In the genomic region with DNA sequence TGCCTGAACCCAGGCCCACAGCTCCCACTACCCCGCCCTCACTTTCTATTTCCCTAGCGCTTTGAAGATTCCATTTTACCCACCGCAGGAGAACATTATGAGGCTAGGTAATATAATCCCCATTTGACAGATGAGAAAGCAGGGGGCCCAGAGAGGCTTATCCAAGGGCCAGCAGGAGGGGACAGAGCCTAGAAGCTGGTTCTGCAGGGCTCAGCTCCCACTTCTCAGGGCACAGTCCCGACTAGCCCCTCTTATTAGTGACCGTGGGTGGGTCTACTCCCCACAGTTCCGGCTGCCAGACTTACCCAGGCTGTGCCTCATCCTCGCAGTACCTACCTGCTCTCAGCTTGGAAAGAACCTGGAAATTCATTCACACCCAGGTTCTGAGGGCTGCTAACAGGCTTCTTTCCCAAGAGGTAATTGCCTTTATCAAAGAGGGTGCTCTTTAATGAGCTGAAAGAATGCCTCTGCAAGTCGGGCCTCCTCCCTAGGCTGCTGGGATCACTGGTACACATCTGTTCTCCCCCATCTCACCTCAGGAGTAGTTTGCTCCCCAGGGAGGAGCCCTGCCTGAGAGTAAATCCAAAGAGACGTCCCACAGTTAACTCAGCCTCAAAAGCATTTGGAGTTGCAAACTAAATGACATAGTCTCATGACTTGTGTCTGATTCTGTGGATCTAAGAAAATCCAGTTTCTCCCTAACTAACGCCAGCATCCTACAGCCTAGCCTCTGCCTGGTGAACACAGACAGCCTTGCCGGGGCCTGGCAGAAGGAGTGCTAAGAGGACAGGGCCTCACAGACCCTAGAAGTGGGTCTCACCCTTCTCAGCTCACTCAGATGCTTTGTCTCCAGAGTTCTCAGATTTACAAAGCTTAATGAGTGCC, we compare ENCODE assay signal across 8 cellular contexts.
A peak's percentile ranks its signal among the peaks of the same experiment; 100 is the strongest.
DNase-seq lines count a peak whose midpoint lies in the region; ATAC-seq and TF ChIP-seq lines count a peak whose summit lies in the region.

No MANE protein-coding gene starts in this region.

- intact Hi-C loops in aorta (cut with DNase I): loop anchor here in 1 of 2 donors (5.0 kb wide), 1 partner anchor 40 kb away; no protein-coding TSS in a partner anchor

- H3K4me3 ChIP-seq in brain microvascular endothelial cell (ENCODE audit: low read depth, low read length) (no peak overlapping the region), muscle layer of colon (ENCODE audit: low read depth in 1 of 2, low read length in 2 of 2) (no peak overlapping the region), aorta (ENCODE audit: low read length in 2 of 2) (no peak overlapping the region)

- in situ Hi-C loops in brain microvascular endothelial cell (cut with HindIII; ENCODE audit: low pct_ligation_motif_present, low sequenced_read_pairs): no loop called here

- no peak overlapping the region for H3K9ac ChIP-seq in muscle layer of colon (ENCODE audit: low read length)

- ATAC-seq in HG02623 (IDR thresholded peaks at IDR 0.05; ENCODE audit: unreplicated experiment): peak; percentile 29
- peak; percentile 69 for ATAC-seq in aorta (ENCODE audit: low FRiP score)

- H3K27ac ChIP-seq in brain microvascular endothelial cell (peak overlapping the region; percentile 97), muscle layer of colon (ENCODE audit: low read depth, low read length) (peak overlapping the region; percentile 13), aorta (ENCODE audit: low read depth in 1 of 2, low read length in 2 of 2) (peak overlapping the region; percentile 89 to 97)

- peak; percentile 71 for DNase-seq in NCI-H2227 treated with DMSO at 0.1 percent for 48 hours (lab: John Stamatoyannopoulos, UW)
- DNase-seq in NCI-H2227 (lab: John Stamatoyannopoulos, UW; ENCODE audit: unreplicated experiment): no peak
- peak; percentile 95 for DNase-seq in NCI-H2171 treated with DMSO at 0.1 percent for 48 hours (lab: John Stamatoyannopoulos, UW)
- peak; percentile 70 for DNase-seq in brain microvascular endothelial cell
- DNase-seq in aorta: peak; percentile 44 to 59
- no peak for DNase-seq in UCSD-AML1 (lab: John Stamatoyannopoulos, UW; ENCODE audit: unreplicated experiment)

- H3K27me3 ChIP-seq in brain microvascular endothelial cell (replicated peaks) (no peaks in the 10 kb centered on the region), muscle layer of colon (ENCODE audit: control insufficient read depth in 1 of 2, insufficient read depth in 2 of 2, low read length in 2 of 2) (no peaks in the 10 kb centered on the region), aorta (ENCODE audit: control insufficient read depth in 1 of 2, insufficient read depth in 2 of 2, low read length in 1 of 2) (no peaks in the 10 kb centered on the region)

- 50% methylated on average over 11 of the region's 11 CpGs for WGBS in aorta, 2 donors

- H3K36me3 ChIP-seq in brain microvascular endothelial cell (replicated peaks) (no peaks in the 10 kb centered on the region), muscle layer of colon (ENCODE audit: insufficient read depth, low read length) (no peaks in the 10 kb centered on the region), aorta (ENCODE audit: control insufficient read depth in 1 of 2, insufficient read depth in 2 of 2, low read length in 1 of 2) (no peaks in the 10 kb centered on the region)

- H3K4me1 ChIP-seq in muscle layer of colon (ENCODE audit: insufficient read depth, low read length): peaks cover 28% of the 10 kb centered on the region
- H3K4me1 ChIP-seq in aorta (ENCODE audit: control insufficient read depth in 1 of 2, insufficient read depth in 2 of 2, low read length in 2 of 2): no peaks in the 10 kb centered on the region

- H3K9me3 ChIP-seq in muscle layer of colon (ENCODE audit: low read length) (no peaks in the 10 kb centered on the region), aorta (ENCODE audit: control insufficient read depth, low read length) (no peaks in the 10 kb centered on the region)

- TF ChIP-seq CTCF in brain microvascular endothelial cell (IDR thresholded peaks at IDR 0.05; ENCODE audit: low read depth, low read length, missing control alignments): peak; percentile 17

Comparison
In these comparisons a context has a peak if more than half of its experiments do, and no peak if none do; other contexts are left out.
1. DNase-seq: peak in NCI-H2227 treated with DMSO at 0.1 percent for 48 hours (single experiment), NCI-H2171 treated with DMSO at 0.1 percent for 48 hours (single experiment), brain microvascular endothelial cell (single experiment) and aorta (2 of 2); none in NCI-H2227 (single experiment) and UCSD-AML1 (single experiment).
2. H3K27ac ChIP-seq: peak in every context shown above with its lines; median percentile 97 in brain microvascular endothelial cell; 93 in aorta; 13 in muscle layer of colon.